8 cellular contexts compared by ENCODE assay signal in the genomic region with DNA sequence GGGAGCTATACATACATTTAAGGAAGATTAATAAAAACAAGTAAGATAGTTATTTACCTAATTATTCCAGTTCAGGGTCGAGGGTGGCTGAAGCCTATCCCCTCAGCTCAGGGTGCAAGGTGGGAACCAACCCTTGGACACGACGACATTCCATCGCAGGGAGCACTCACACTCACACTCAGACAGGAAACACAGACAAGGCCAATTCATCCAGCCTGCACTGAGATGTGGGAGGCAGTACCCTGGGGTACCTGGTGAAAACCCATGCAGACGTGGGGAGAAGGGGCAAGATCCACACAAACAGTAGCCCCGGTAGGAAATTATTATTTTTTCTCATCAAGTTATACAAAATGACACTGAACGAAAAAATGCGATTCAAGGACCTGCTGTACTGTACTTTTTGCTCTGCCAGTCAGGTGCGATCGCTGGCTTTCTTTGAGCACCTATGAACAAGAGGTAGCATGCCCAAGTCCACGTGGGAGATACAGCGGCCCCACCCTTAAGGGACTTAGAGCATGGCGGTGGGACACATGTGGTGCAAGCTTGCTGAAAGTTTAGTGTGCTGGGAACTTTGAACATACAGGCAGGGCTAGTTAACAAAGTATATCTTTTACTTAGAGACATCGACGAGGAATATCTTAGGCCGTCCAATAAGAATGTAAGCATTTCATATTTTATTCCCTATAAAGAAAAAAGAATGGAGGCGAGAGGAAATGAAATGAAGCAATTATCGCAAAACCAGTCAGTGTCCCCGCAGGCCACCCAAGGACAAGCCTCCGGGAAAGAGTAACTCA. TPM values are rescaled to one million over a fixed set of nuclear protein-coding genes. Genes with fewer than 3 reads are reported as not detected.
DNase-seq lines count a peak whose midpoint lies in the region; ATAC-seq and TF ChIP-seq lines count a peak whose summit lies in the region.

No MANE protein-coding gene starts in this region.

- DNase-seq in activated CD4-positive, alpha-beta T cell treated with anti-CD3 and anti-CD28 coated beads for 4 hours = peak; percentile 46 to 52
- DNase-seq in activated CD4-positive, alpha-beta T cell treated with anti-CD3 and anti-CD28 coated beads, Interleukin-2, amount 50 U/mL, for 1 hour = no peak
- DNase-seq in NCI-H1105 treated with DMSO at 0.1 percent for 48 hours (lab: John Stamatoyannopoulos, UW) = peak; percentile 72
- DNase-seq in mucosa of descending colon = peak; percentile 66 to 73 (median 69)
- peak in 1 of 2 donors; percentile 67 for DNase-seq in suprapubic skin (ENCODE audit: low spot score in 2 of 2)
- no peak for DNase-seq in activated gamma-delta T cell treated with Interleukin-2 at 50 U/mL for 16 hours

- H3K27ac ChIP-seq in VCaP = peak overlapping the region; percentile 92
- peak overlapping the region; percentile 97 for H3K27ac ChIP-seq in duodenal mucosa (ENCODE audit: low read depth, low read length)
- H3K27ac ChIP-seq in suprapubic skin = peak overlapping the region; percentile 97

- ATAC-seq in mucosa of descending colon = peak; percentile 46

- H3K9ac ChIP-seq in duodenal mucosa (ENCODE audit: low read depth in 1 of 2, low read length in 2 of 2) = peak overlapping the region; percentile 81 to 84

- no peak for TF ChIP-seq CTCF in VCaP (conservative IDR thresholded peaks at IDR 0.05)
- no peak for TF ChIP-seq CTCF in mucosa of descending colon (IDR thresholded peaks at IDR 0.05)
- no peak for TF ChIP-seq CTCF in suprapubic skin (IDR thresholded peaks at IDR 0.05)

- H3K36me3 ChIP-seq in duodenal mucosa (ENCODE audit: control insufficient read depth in 1 of 2, insufficient read depth in 2 of 2, low read length in 2 of 2) (peaks cover 0 to 14% of the 10 kb centered on the region in 2 donors), mucosa of descending colon (ENCODE audit: low read depth) (no peaks in the 10 kb centered on the region), suprapubic skin (peaks cover 8% of the 10 kb centered on the region)

- intact Hi-C loops in mucosa of descending colon (cut with DNase I, micrococcal nuclease) = loop anchor here in 1 of 2 donors (10.0 kb wide), 1 partner anchor 268 kb away; a partner anchor contains a TSS

- H3K9me3 ChIP-seq in duodenal mucosa (ENCODE audit: control insufficient read depth in 1 of 2, low read length in 2 of 2) (no peaks in the 10 kb centered on the region), mucosa of descending colon (no peaks in the 10 kb centered on the region), suprapubic skin (no peaks in the 10 kb centered on the region)

- 10% methylated on average over 20 of the region's 20 CpGs for whole genome bisulfite sequencing in suprapubic skin

- H3K4me1 ChIP-seq in duodenal mucosa (ENCODE audit: control insufficient read depth in 1 of 2, insufficient read depth in 2 of 2, low read length in 2 of 2) = peaks cover 17 to 27% of the 10 kb centered on the region in 2 donors
- H3K4me1 ChIP-seq in mucosa of descending colon (ENCODE audit: low read depth) = peaks cover 15% of the 10 kb centered on the region
- H3K4me1 ChIP-seq in suprapubic skin = peaks cover 37% of the 10 kb centered on the region

- H3K27me3 ChIP-seq in duodenal mucosa (ENCODE audit: control insufficient read depth in 1 of 2, insufficient read depth in 2 of 2, low read length in 2 of 2) (no peaks in the 10 kb centered on the region), suprapubic skin (no peaks in the 10 kb centered on the region)

- no peak for TF ChIP-seq POLR2A in suprapubic skin (IDR thresholded peaks at IDR 0.05)

- peak overlapping the region; percentile 87 to 96 for H3K4me3 ChIP-seq in duodenal mucosa (ENCODE audit: low read depth in 1 of 2, low read length in 2 of 2)
- peak overlapping the region; percentile 41 for H3K4me3 ChIP-seq in mucosa of descending colon
- H3K4me3 ChIP-seq in suprapubic skin = peak overlapping the region; percentile 73

- TF ChIP-seq EP300 in suprapubic skin (IDR thresholded peaks at IDR 0.05) = no peak

RNA-seq across cellular contexts. Expression of a gene that starts 0.6 kb away (rescaled TPM):
- total RNA-seq in mucosa of descending colon (10 to 100 TPM; 15.9 to 44.9 (median 20.7) TPM), suprapubic skin (10 to 100 TPM; 35.8 to 42.5 (median 38.7) TPM)

RNA-seq across cellular contexts. Expression of a gene that starts 0.9 kb away (rescaled TPM):
- total RNA-seq in mucosa of descending colon (10 to 100 TPM; 12.0 to 21.5 (median 14.2) TPM), suprapubic skin (10 to 100 TPM; 12.1 to 25.1 (median 15.1) TPM)

Comparison
In these comparisons a context has a peak if more than half of its experiments do, and no peak if none do; other contexts are left out.
1. DNase-seq: peak in activated CD4-positive, alpha-beta T cell treated with anti-CD3 and anti-CD28 coated beads for 4 hours (2 of 2), NCI-H1105 treated with DMSO at 0.1 percent for 48 hours (single experiment) and mucosa of descending colon (3 of 3); none in activated CD4-positive, alpha-beta T cell treated with anti-CD3 and anti-CD28 coated beads, Interleukin-2, amount 50 U/mL, for 1 hour (single experiment) and activated gamma-delta T cell treated with Interleukin-2 at 50 U/mL for 16 hours (single experiment).
2. H3K4me3 ChIP-seq: peak in every context shown above with its lines; median percentile 92 in duodenal mucosa; 73 in suprapubic skin; 41 in mucosa of descending colon.
3. Peak in every context shown above with its lines, with median percentiles within 50 percentile points of each other: H3K27ac ChIP-seq.